11 cellular contexts compared by ENCODE assay signal in the genomic region with DNA sequence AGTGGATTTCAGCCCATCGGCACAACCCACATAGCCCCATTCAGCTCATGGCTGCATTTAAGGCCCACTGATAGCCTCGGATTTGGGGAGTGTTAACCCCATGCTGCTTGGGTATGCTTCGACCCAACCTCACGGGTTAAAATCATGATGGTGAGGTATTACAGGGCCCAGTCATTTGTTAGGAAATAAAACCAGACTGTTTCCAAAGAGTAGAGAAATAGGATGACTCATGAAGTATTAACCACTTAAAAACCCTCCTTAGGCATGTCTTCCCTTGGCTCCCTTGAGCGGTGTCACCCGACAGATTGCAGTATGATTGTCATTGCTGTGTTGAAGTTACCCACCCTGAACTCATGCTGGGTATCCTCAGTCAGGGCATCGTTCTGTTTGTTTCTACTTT.
DNase-seq lines count a peak whose midpoint lies in the region; ATAC-seq, FAIRE-seq and TF ChIP-seq lines count a peak whose summit lies in the region.
"Had no signal": no experiment of that assay in that cellular context is flagged by ENCODE, and none has a peak within 500 bp of the region (broad histone marks: within the 10 kb centered on the region; RNA-seq: fewer than 3 reads in every experiment).

No MANE protein-coding gene starts in this region.

- ATAC-seq in foreskin keratinocyte: peak; percentile 38
- ATAC-seq: body of pancreas had no signal

- intact Hi-C loops in stomach (cut with DNase I; ENCODE audit: low total_unique reads) (no loop called here), lower leg skin (cut with DNase I; ENCODE audit: low total_unique reads) (no loop called here), testis (cut with DNase I; ENCODE audit: low total_unique reads) (no loop called here)

- H3K36me3 ChIP-seq in SK-N-SH (replicated peaks in 1 of 2; ENCODE audit: control insufficient read depth in 1 of 2, insufficient read depth in 2 of 2, low read length in 1 of 2) (no peaks in the 10 kb centered on the region), stomach (no peaks in the 10 kb centered on the region), testis (ENCODE audit: low read depth, missing control alignments) (no peaks in the 10 kb centered on the region)

- H2AFZ ChIP-seq in SK-N-SH (ENCODE audit: low read depth): peak overlapping the region; percentile 46; the same call in 1 of the 2 replicates

- H3K9me2 ChIP-seq in SK-N-SH: no peaks in the 10 kb centered on the region

- H3K27me3 Mint-ChIP-seq in T-helper 2 cell treated with Interferon-gamma antibody and Interleukin-4, amounts not matched to agents 5 μg/mL and 100 μg/mL, for 36 hours (ENCODE audit: low read depth): peaks cover 27% of the 10 kb centered on the region

- H3K27ac Mint-ChIP-seq in T-helper 2 cell treated with Interferon-gamma antibody and Interleukin-4, amounts not matched to agents 5 μg/mL and 100 μg/mL, for 36 hours: no peak overlapping the region
- H3K27ac Mint-ChIP-seq: progenitor cell of endocrine pancreas had no signal

- CTCF ChIA-PET in SK-N-SH (lab: Yijun Ruan, JAX): no interaction called here

- no peak overlapping the region for H3K9ac ChIP-seq in SK-N-SH

- H3K36me3 Mint-ChIP-seq in T-helper 2 cell treated with Interferon-gamma antibody and Interleukin-4, amounts not matched to agents 5 μg/mL and 100 μg/mL, for 36 hours (ENCODE audit: low read depth): no peaks in the 10 kb centered on the region

- H3K4me1 Mint-ChIP-seq in T-helper 2 cell treated with Interferon-gamma antibody and Interleukin-4, amounts not matched to agents 5 μg/mL and 100 μg/mL, for 36 hours (ENCODE audit: low read depth): no peaks in the 10 kb centered on the region

- H3K4me3 ChIP-seq in SK-N-SH (ENCODE audit: low read depth in 2 of 2, low read length in 1 of 2) (no peak overlapping the region), stomach (no peak overlapping the region), lower leg skin (ENCODE audit: low read depth, poor library complexity, severe bottlenecking) (no peak overlapping the region), testis (no peak overlapping the region)
- H3K4me3 ChIP-seq: body of pancreas had no signal

- POLR2A ChIA-PET in SK-N-SH (lab: Yijun Ruan, JAX): no interaction called here

- no peak for TF ChIP-seq RAD21 in SK-N-SH (IDR thresholded peaks at IDR 0.05; ENCODE audit: low read length)

- H3K27ac ChIP-seq in SK-N-SH (ENCODE audit: low read depth in 2 of 2, low read length in 1 of 2) (peak overlapping the region in 1 of 2 experiments; percentile 25; a peak in 2 of 4 replicates), foreskin keratinocyte (no peak overlapping the region), stomach (peak overlapping the region in 3 of 5 donors; percentile 26 to 77 (median 62)), testis (no peak overlapping the region)
- H3K27ac ChIP-seq: body of pancreas had no signal

- H3K4me2 ChIP-seq in SK-N-SH: no peak overlapping the region

- no peaks in the 10 kb centered on the region for H3K27me3 ChIP-seq in SK-N-SH (ENCODE audit: insufficient read depth)
- H3K27me3 ChIP-seq in foreskin keratinocyte: no peaks in the 10 kb centered on the region
- no peaks in the 10 kb centered on the region for H3K27me3 ChIP-seq in stomach
- no peaks in the 10 kb centered on the region for H3K27me3 ChIP-seq in testis
- H3K27me3 ChIP-seq: body of pancreas had no signal

- no peaks in the 10 kb centered on the region for H4K20me1 ChIP-seq in SK-N-SH (ENCODE audit: insufficient read depth)

- H3K9me3 ChIP-seq in SK-N-SH (no peaks in the 10 kb centered on the region), stomach (no peaks in the 10 kb centered on the region), testis (no peaks in the 10 kb centered on the region)
- H3K9me3 ChIP-seq: body of pancreas had no signal

- 0 out of 2 replicates have a peak, but pooled peaks cover 2% of the 10 kb centered on the region for H3K79me2 ChIP-seq in SK-N-SH (ENCODE audit: insufficient read depth)

- 42% methylated on average over 7 of the region's 7 CpGs for WGBS in SK-N-SH (ENCODE audit: low lambda C conversion rate)
- WGBS in stomach, 5 donors: 58 to 81% (median 67%) methylated on average over 7 of the region's 7 CpGs
- WGBS in lower leg skin, 2 donors: 79 to 85% methylated on average over 7 of the region's 7 CpGs
- 89 to 93% methylated on average over 7 of the region's 7 CpGs for WGBS in testis, 2 donors

- TF ChIP-seq CTCF in SK-N-SH (IDR thresholded peaks at IDR 0.05) (no peak), foreskin keratinocyte (conservative IDR thresholded peaks at IDR 0.05) (no peak), stomach (IDR thresholded peaks at IDR 0.05) (no peak), lower leg skin (IDR thresholded peaks at IDR 0.05) (no peak), testis (IDR thresholded peaks at IDR 0.05) (no peak)

- H3F3A ChIP-seq in SK-N-SH (replicated peaks; ENCODE audit: insufficient read depth): peaks cover 18% of the 10 kb centered on the region

- H3K4me1 ChIP-seq in SK-N-SH (ENCODE audit: control insufficient read depth in 1 of 2, insufficient read depth in 2 of 2, low read depth in 1 of 2, low read length in 1 of 2) (peaks cover 26 to 39% of the 10 kb centered on the region in 2 experiments), foreskin keratinocyte (no peaks in the 10 kb centered on the region), stomach (peaks cover 10 to 93% (median 53%) of the 10 kb centered on the region in 4 donors), testis (peaks cover 10% of the 10 kb centered on the region)
- H3K4me1 ChIP-seq: body of pancreas had no signal

- H3K4me3 Mint-ChIP-seq in T-helper 2 cell treated with Interferon-gamma antibody and Interleukin-4, amounts not matched to agents 5 μg/mL and 100 μg/mL, for 36 hours: no peak overlapping the region

- DNase-seq in H4 (ENCODE audit: low spot score): peak; percentile 85
- DNase-seq in SK-N-SH: no peak
- no peak for DNase-seq in foreskin keratinocyte
- DNase-seq in stomach: no peak
- DNase-seq in T-helper 2 cell treated with Interferon-gamma antibody and Interleukin-4, amounts not matched to agents 5 μg/mL and 100 μg/mL, for 36 hours (ENCODE audit: low spot score): no peak
- DNase-seq in lower leg skin (ENCODE audit: low spot score in 2 of 2): no peak
- DNase-seq in testis: no peak
- DNase-seq in GM12892 (ENCODE audit: insufficient read length): no peak
- DNase-seq: activated CD4-positive, alpha-beta T cell treated with anti-CD3 and anti-CD28 coated beads, Interleukin-2, amount 50 U/mL, for 4 hours; body of pancreas had no signal

- TF ChIP-seq EP300 in SK-N-SH (IDR thresholded peaks at IDR 0.05; ENCODE audit: borderline replicate concordance in 1 of 2, low read depth in 1 of 2, low read length in 1 of 2): no peak
- no peak for TF ChIP-seq EP300 in stomach (IDR thresholded peaks at IDR 0.05)

- TF ChIP-seq POLR2A in stomach (IDR thresholded peaks at IDR 0.05) (no peak), lower leg skin (IDR thresholded peaks at IDR 0.05) (no peak), testis (IDR thresholded peaks at IDR 0.05) (no peak), GM12892 (IDR thresholded peaks at IDR 0.05; ENCODE audit: low read depth, low read length) (no peak)

- no peak for FAIRE-seq in GM12892 (lab: Jason Lieb, UNC)

- H3K9me3 Mint-ChIP-seq in T-helper 2 cell treated with Interferon-gamma antibody and Interleukin-4, amounts not matched to agents 5 μg/mL and 100 μg/mL, for 36 hours: no peaks in the 10 kb centered on the region

TF ChIP-seq in SK-N-SH, 30 proteins besides CTCF, POLR2A, EP300 and RAD21:
- peak; percentile 37 for TF ChIP-seq JUND (IDR thresholded peaks at IDR 0.05)
- TF ChIP-seq YY1 (IDR thresholded peaks at IDR 0.05; ENCODE audit: low read depth): no peak
- TF ChIP-seq TCF12 (IDR thresholded peaks at IDR 0.05): 0 out of 2 replicates have a peak, but pooled peaks have one; percentile 32
- TF ChIP-seq, protein P1, sequence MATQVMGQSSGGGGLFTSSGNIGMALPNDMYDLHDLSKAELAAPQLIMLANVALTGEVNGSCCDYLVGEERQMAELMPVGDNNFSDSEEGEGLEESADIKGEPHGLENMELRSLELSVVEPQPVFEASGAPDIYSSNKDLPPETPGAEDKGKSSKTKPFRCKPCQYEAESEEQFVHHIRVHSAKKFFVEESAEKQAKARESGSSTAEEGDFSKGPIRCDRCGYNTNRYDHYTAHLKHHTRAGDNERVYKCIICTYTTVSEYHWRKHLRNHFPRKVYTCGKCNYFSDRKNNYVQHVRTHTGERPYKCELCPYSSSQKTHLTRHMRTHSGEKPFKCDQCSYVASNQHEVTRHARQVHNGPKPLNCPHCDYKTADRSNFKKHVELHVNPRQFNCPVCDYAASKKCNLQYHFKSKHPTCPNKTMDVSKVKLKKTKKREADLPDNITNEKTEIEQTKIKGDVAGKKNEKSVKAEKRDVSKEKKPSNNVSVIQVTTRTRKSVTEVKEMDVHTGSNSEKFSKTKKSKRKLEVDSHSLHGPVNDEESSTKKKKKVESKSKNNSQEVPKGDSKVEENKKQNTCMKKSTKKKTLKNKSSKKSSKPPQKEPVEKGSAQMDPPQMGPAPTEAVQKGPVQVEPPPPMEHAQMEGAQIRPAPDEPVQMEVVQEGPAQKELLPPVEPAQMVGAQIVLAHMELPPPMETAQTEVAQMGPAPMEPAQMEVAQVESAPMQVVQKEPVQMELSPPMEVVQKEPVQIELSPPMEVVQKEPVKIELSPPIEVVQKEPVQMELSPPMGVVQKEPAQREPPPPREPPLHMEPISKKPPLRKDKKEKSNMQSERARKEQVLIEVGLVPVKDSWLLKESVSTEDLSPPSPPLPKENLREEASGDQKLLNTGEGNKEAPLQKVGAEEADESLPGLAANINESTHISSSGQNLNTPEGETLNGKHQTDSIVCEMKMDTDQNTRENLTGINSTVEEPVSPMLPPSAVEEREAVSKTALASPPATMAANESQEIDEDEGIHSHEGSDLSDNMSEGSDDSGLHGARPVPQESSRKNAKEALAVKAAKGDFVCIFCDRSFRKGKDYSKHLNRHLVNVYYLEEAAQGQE (IDR thresholded peaks at IDR 0.05; ENCODE audit: low read depth, low read length): no peak
- TF ChIP-seq FOSL2 (IDR thresholded peaks at IDR 0.05; ENCODE audit: borderline replicate concordance, low read depth): peak; percentile 68

Comparison
In these comparisons a context has a peak if more than half of its experiments do, and no peak if none do; other contexts are left out.
1. H3K27ac ChIP-seq: peak in stomach (3 of 5); none in foreskin keratinocyte (single experiment) and testis (0 of 2).